8 cellular contexts compared by ENCODE assay signal in genomic region chr5:132674671-132675506, GRCh38. TPM values are rescaled to one million over a fixed set of nuclear protein-coding genes. Genes with fewer than 3 reads are reported as not detected.
DNase-seq lines count a peak whose midpoint lies in the region; ATAC-seq and TF ChIP-seq lines count a peak whose summit lies in the region.

No MANE protein-coding gene starts in this region.

- CTCF ChIA-PET in activated CD4-positive, alpha-beta memory T cell treated with anti-CD3 and anti-CD28 coated beads, Interleukin-2, amount 10 ng/mL, durations not matched to agents 7 days and 5 days (lab: Charles Lee): interaction anchor here (0.9 to 1.5 kb wide), 7 partner anchors 20 to 288 kb away, joined by 3 to 5 read pairs (median 3); partner anchors contain the start of genes KIF3A and RAD50

- peaks cover 41% of the 10 kb centered on the region for H3K4me1 Mint-ChIP-seq in activated CD4-positive, alpha-beta memory T cell treated with anti-CD3 and anti-CD28 coated beads, Interleukin-2, amount 10 ng/mL, durations not matched to agents 7 days and 5 days

- peak; percentile 72 for ATAC-seq in HG03066 (IDR thresholded peaks at IDR 0.05; ENCODE audit: low read depth, unreplicated experiment)

- no peaks in the 10 kb centered on the region for H3K27me3 Mint-ChIP-seq in activated CD4-positive, alpha-beta memory T cell treated with anti-CD3 and anti-CD28 coated beads, Interleukin-2, amount 10 ng/mL, durations not matched to agents 7 days and 5 days

- TF ChIP-seq CTCF in AG10803 (conservative IDR thresholded peaks at IDR 0.05; ENCODE audit: low read length): no peak

- peaks cover 2% of the 10 kb centered on the region for H3K36me3 Mint-ChIP-seq in activated CD4-positive, alpha-beta memory T cell treated with anti-CD3 and anti-CD28 coated beads, Interleukin-2, amount 10 ng/mL, durations not matched to agents 7 days and 5 days (ENCODE audit: low read depth)

- POLR2A ChIA-PET in activated CD4-positive, alpha-beta memory T cell treated with anti-CD3 and anti-CD28 coated beads, Interleukin-2, amount 10 ng/mL, durations not matched to agents 7 days and 5 days (lab: Charles Lee): interaction anchor here (0.7 to 3.6 kb wide), 17 partner anchors 10 to 264 kb away, joined by 3 to 25 read pairs (median 6); partner anchors contain the start of genes CCNI2, IL13, IRF1 and RAD50

- H3K4me3 ChIP-seq in AG10803 (ENCODE audit: low read length): peak overlapping the region; percentile 39

- peak overlapping the region; percentile 68 for H3K4me3 Mint-ChIP-seq in activated CD4-positive, alpha-beta memory T cell treated with anti-CD3 and anti-CD28 coated beads, Interleukin-2, amount 10 ng/mL, durations not matched to agents 7 days and 5 days

- peak; percentile 55 for TF ChIP-seq POLR2A in GM19099 (IDR thresholded peaks at IDR 0.05; ENCODE audit: extremely low read depth, insufficient read length, low read depth)

- H3K27ac Mint-ChIP-seq in activated CD4-positive, alpha-beta memory T cell treated with anti-CD3 and anti-CD28 coated beads, Interleukin-2, amount 10 ng/mL, durations not matched to agents 7 days and 5 days: peak overlapping the region; percentile 87

- DNase-seq in AG10803 (ENCODE audit: low read depth) (peak; percentile 96), kidney glomerular epithelial cell (lab: John Stamatoyannopoulos, UW) (peak; percentile 90), occipital lobe (lab: John Stamatoyannopoulos, UW) (no peak), NCI-H2107 (lab: John Stamatoyannopoulos, UW) (no peak), HuH-7.5 (ENCODE audit: low spot score) (no peak)
- DNase-seq in activated CD4-positive, alpha-beta memory T cell treated with anti-CD3 and anti-CD28 coated beads, Interleukin-2, amount 10 ng/mL, durations not matched to agents 7 days and 5 days: peak; percentile 40

- H3K9me3 Mint-ChIP-seq in activated CD4-positive, alpha-beta memory T cell treated with anti-CD3 and anti-CD28 coated beads, Interleukin-2, amount 10 ng/mL, durations not matched to agents 7 days and 5 days: no peaks in the 10 kb centered on the region

RNA-seq across cellular contexts. Expression of gene IL4, which starts 1.1 kb away (rescaled TPM):
- total RNA-seq in activated CD4-positive, alpha-beta memory T cell treated with anti-CD3 and anti-CD28 coated beads, Interleukin-2, amount 10 ng/mL, durations not matched to agents 7 days and 5 days: 10 to 100 TPM in 1 of 2 experiments, 1 to 10 TPM in 1; 7.4 to 12.6 TPM
- not detected for total RNA-seq in occipital lobe

RNA-seq across cellular contexts. Expression of gene IL13, which starts 16.9 kb away (rescaled TPM):
- 10 to 100 TPM; 32.9 to 36.6 TPM for total RNA-seq in activated CD4-positive, alpha-beta memory T cell treated with anti-CD3 and anti-CD28 coated beads, Interleukin-2, amount 10 ng/mL, durations not matched to agents 7 days and 5 days
- total RNA-seq in occipital lobe: not detected

Comparison
In these comparisons a context has a peak if more than half of its experiments do, and no peak if none do; other contexts are left out.
1. DNase-seq: peak in AG10803 (single experiment), activated CD4-positive, alpha-beta memory T cell treated with anti-CD3 and anti-CD28 coated beads, Interleukin-2, amount 10 ng/mL, durations not matched to agents 7 days and 5 days (single experiment) and kidney glomerular epithelial cell (single experiment); none in occipital lobe (single experiment), NCI-H2107 (single experiment) and HuH-7.5 (single experiment).
2. RNA of gene IL13, which starts 16.9 kb away (total RNA-seq): 32.9 to 36.6 TPM in activated CD4-positive, alpha-beta memory T cell treated with anti-CD3 and anti-CD28 coated beads, Interleukin-2, amount 10 ng/mL, durations not matched to agents 7 days and 5 days; not detected in occipital lobe (single experiment); every median in the first group is over 10 times any median in the second.